8 cellular contexts compared by ENCODE assay signal in genomic region chr20:36836591-36837329, GRCh38.
DNase-seq lines count a peak whose midpoint lies in the region; ATAC-seq and TF ChIP-seq lines count a peak whose summit lies in the region.

No MANE protein-coding gene starts in this region.

- no peak overlapping the region for H3K4me3 ChIP-seq in parathyroid adenoma (ENCODE audit: low read depth, low read length)

- no peak for ATAC-seq in GM21786 (IDR thresholded peaks at IDR 0.05; ENCODE audit: unreplicated experiment)

- no peak overlapping the region for H3K27ac ChIP-seq in parathyroid adenoma

- no peak overlapping the region for H3K9ac ChIP-seq in parathyroid adenoma

- peaks cover 18% of the 10 kb centered on the region for H3K79me2 ChIP-seq in parathyroid adenoma

- H2AFZ ChIP-seq in parathyroid adenoma: no peak overlapping the region

- no peaks in the 10 kb centered on the region for H3K9me3 ChIP-seq in parathyroid adenoma (ENCODE audit: control insufficient read depth, low read length)

- no peaks in the 10 kb centered on the region for H3K27me3 ChIP-seq in parathyroid adenoma (ENCODE audit: control insufficient read depth, insufficient read depth, low read length)

- TF ChIP-seq CTCF in AG09319 (IDR thresholded peaks at IDR 0.05; ENCODE audit: low read depth, low read length) (peak; percentile 26), parathyroid adenoma (IDR thresholded peaks at IDR 0.05) (peak; percentile 17)

- H3K36me3 ChIP-seq in parathyroid adenoma (ENCODE audit: control insufficient read depth, insufficient read depth, low read length): no peaks in the 10 kb centered on the region

- DNase-seq in AG09319 (ENCODE audit: extremely low read depth, low read depth): no peak
- peak; percentile 53 for DNase-seq in GM19238 (ENCODE audit: insufficient read length, low spot score)
- peak; percentile 53 for DNase-seq in NCI-H510A (lab: John Stamatoyannopoulos, UW)
- DNase-seq in activated CD4-positive, alpha-beta T cell treated with anti-CD3 and anti-CD28 coated beads, Interleukin-2, amount 50 U/mL, for 4 hours: peak; percentile 12
- DNase-seq in fibroblast of peridontal ligament (ENCODE audit: extremely low read depth): peak; percentile 42
- no peak for DNase-seq in DMS79 (lab: John Stamatoyannopoulos, UW)

- peaks cover 5% of the 10 kb centered on the region for H3K4me1 ChIP-seq in parathyroid adenoma

- H3K4me2 ChIP-seq in parathyroid adenoma (ENCODE audit: low read length): no peak overlapping the region

Comparison
In these comparisons a context has a peak if more than half of its experiments do, and no peak if none do; other contexts are left out.
1. DNase-seq: peak in GM19238 (single experiment), NCI-H510A (single experiment), activated CD4-positive, alpha-beta T cell treated with anti-CD3 and anti-CD28 coated beads, Interleukin-2, amount 50 U/mL, for 4 hours (2 of 2) and fibroblast of peridontal ligament (single experiment); none in AG09319 (single experiment) and DMS79 (single experiment).